22 cellular contexts compared by ENCODE assay signal in the genomic region with DNA sequence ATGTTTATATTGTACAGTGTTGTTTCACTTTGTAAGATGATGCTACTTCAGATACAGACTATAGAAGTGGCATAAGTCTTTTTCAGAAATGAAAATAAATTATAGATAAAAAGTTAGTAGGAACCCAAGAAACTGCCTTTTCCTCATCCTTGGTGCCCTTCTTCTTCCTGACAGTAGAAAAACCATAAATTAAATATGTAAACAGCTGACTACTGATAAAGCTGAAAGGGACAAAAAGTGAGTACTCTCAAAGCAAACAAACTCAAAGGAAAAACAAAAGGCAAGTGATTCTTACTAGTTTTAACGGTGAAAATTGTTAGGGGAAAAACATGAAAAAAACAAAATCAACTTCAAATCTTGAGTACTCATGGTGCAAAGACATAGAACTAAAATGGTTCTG. TPM values are rescaled to one million over a fixed set of nuclear protein-coding genes. Genes with fewer than 3 reads are reported as not detected.
DNase-seq lines count a peak whose midpoint lies in the region; ATAC-seq and TF ChIP-seq lines count a peak whose summit lies in the region.
"Had no signal": no experiment of that assay in that cellular context is flagged by ENCODE, and none has a peak within 500 bp of the region (broad histone marks: within the 10 kb centered on the region; RNA-seq: fewer than 3 reads in every experiment).

No MANE protein-coding gene starts in this region.

- H3K4me3 Mint-ChIP-seq in activated naive CD8-positive, alpha-beta T cell, result peak overlapping the region; percentile 38
- no peak overlapping the region for H3K4me3 Mint-ChIP-seq in activated naive CD8-positive, alpha-beta T cell treated with anti-CD3 and anti-CD28 coated beads for 36 hours
- H3K4me3 Mint-ChIP-seq in activated naive CD8-positive, alpha-beta T cell treated with anti-CD3 and anti-CD28 coated beads, Interleukin-2, amount 50 U/mL, for 24 hours, result peak overlapping the region; percentile 49
- peak overlapping the region; percentile 94 for H3K4me3 Mint-ChIP-seq in stimulated activated effector memory CD8-positive, alpha-beta T cell treated with anti-CD3 and anti-CD28 coated beads, Interleukin-12 subunit alpha, Interleukin-12 subunit beta, amount 100 ng/mL, for 72 hours

- no peaks in the 10 kb centered on the region for H3F3A ChIP-seq in Loucy (ENCODE audit: low read depth)

- H3K9me3 Mint-ChIP-seq in activated naive CD8-positive, alpha-beta T cell (ENCODE audit: low read depth), result no peaks in the 10 kb centered on the region
- no peaks in the 10 kb centered on the region for H3K9me3 Mint-ChIP-seq in activated naive CD8-positive, alpha-beta T cell treated with anti-CD3 and anti-CD28 coated beads for 36 hours
- no peaks in the 10 kb centered on the region for H3K9me3 Mint-ChIP-seq in activated naive CD8-positive, alpha-beta T cell treated with anti-CD3 and anti-CD28 coated beads, Interleukin-2, amount 50 U/mL, for 24 hours
- H3K9me3 Mint-ChIP-seq in stimulated activated effector memory CD8-positive, alpha-beta T cell treated with anti-CD3 and anti-CD28 coated beads, Interleukin-12 subunit alpha, Interleukin-12 subunit beta, amount 100 ng/mL, for 72 hours, result no peaks in the 10 kb centered on the region
- H3K9me3 Mint-ChIP-seq: activated T-helper 2 cell treated with anti-CD3 and anti-CD28 coated beads, Interferon-gamma antibody, Interleukin-2, Interleukin-4, amounts not matched to agents 10 μg/mL and 5 μg/mL and 100 μg/mL, durations not matched to agents 14 hours and 24 hours and 36 hours; naive thymus-derived CD4-positive, alpha-beta T cell had no signal

- TF ChIP-seq CTCF in Loucy (conservative IDR thresholded peaks at IDR 0.05; ENCODE audit: low read length), result no peak

- no peaks in the 10 kb centered on the region for H3K36me3 ChIP-seq in Loucy (ENCODE audit: insufficient read depth, low read length)
- H3K36me3 ChIP-seq: pancreas, stomach had no signal

- no peak for DNase-seq in activated naive CD8-positive, alpha-beta T cell treated with anti-CD3 and anti-CD28 coated beads for 36 hours
- no peak for DNase-seq in activated naive CD8-positive, alpha-beta T cell treated with anti-CD3 and anti-CD28 coated beads, Interleukin-2, amount 50 U/mL, for 24 hours
- no peak for DNase-seq in stimulated activated effector memory CD8-positive, alpha-beta T cell treated with anti-CD3 and anti-CD28 coated beads, Interleukin-12 subunit alpha, Interleukin-12 subunit beta, amount 100 ng/mL, for 72 hours (ENCODE audit: low spot score in 2 of 2)
- no peak for DNase-seq in AG20443 (ENCODE audit: low spot score)
- DNase-seq: ACHN; activated CD4-positive, alpha-beta T cell treated with anti-CD3 and anti-CD28 coated beads for 48 hours; body of pancreas; GOT3; naive thymus-derived CD4-positive, alpha-beta T cell; NCI-H2171 treated with DMSO at 0.1 percent for 48 hours; NCI-H69; pancreas; right cardiac atrium; SHP77 treated with DMSO at 0.1 percent for 48 hours; stomach; trophoblast cell had no signal

- H3K9me3 ChIP-seq in Loucy (ENCODE audit: insufficient read depth, low read depth, low read length), result no peaks in the 10 kb centered on the region
- H3K9me3 ChIP-seq: body of pancreas, pancreas, stomach had no signal

- ATAC-seq in activated naive CD8-positive, alpha-beta T cell treated with anti-CD3 and anti-CD28 coated beads, Interleukin-2, amount 50 U/mL, for 24 hours, result no peak
- ATAC-seq in stimulated activated effector memory CD8-positive, alpha-beta T cell treated with anti-CD3 and anti-CD28 coated beads, Interleukin-12 subunit alpha, Interleukin-12 subunit beta, amount 100 ng/mL, for 72 hours, result no peak
- ATAC-seq in HG03378 (IDR thresholded peaks at IDR 0.05; ENCODE audit: unreplicated experiment) (no peak), GM18517 (IDR thresholded peaks at IDR 0.05; ENCODE audit: unreplicated experiment) (no peak)
- ATAC-seq: body of pancreas; naive thymus-derived CD4-positive, alpha-beta T cell; pancreas; right cardiac atrium had no signal

- H2AFZ ChIP-seq in Loucy (ENCODE audit: low read length), result no peak overlapping the region

- peak overlapping the region; percentile 79 for H3K9ac ChIP-seq in Loucy (ENCODE audit: low read depth, low read length, poor library complexity, severe bottlenecking)

- no peaks in the 10 kb centered on the region for H3K27me3 ChIP-seq in Loucy (ENCODE audit: insufficient read depth, low read length, poor library complexity, severe bottlenecking)
- H3K27me3 ChIP-seq: body of pancreas, pancreas, stomach had no signal

- peak overlapping the region; percentile 89 for H3K4me2 ChIP-seq in Loucy (ENCODE audit: low read depth, low read length, poor library complexity, severe bottlenecking)

- peaks cover 52% of the 10 kb centered on the region for H3K4me1 ChIP-seq in Loucy (ENCODE audit: insufficient read depth, low read length, poor library complexity, severe bottlenecking)

- H3K4me1 Mint-ChIP-seq in activated naive CD8-positive, alpha-beta T cell (ENCODE audit: low read depth), result peaks cover 66% of the 10 kb centered on the region
- H3K4me1 Mint-ChIP-seq in activated naive CD8-positive, alpha-beta T cell treated with anti-CD3 and anti-CD28 coated beads for 36 hours, result peaks cover 57% of the 10 kb centered on the region
- H3K4me1 Mint-ChIP-seq in activated naive CD8-positive, alpha-beta T cell treated with anti-CD3 and anti-CD28 coated beads, Interleukin-2, amount 50 U/mL, for 24 hours, result peaks cover 54% of the 10 kb centered on the region
- H3K4me1 Mint-ChIP-seq in stimulated activated effector memory CD8-positive, alpha-beta T cell treated with anti-CD3 and anti-CD28 coated beads, Interleukin-12 subunit alpha, Interleukin-12 subunit beta, amount 100 ng/mL, for 72 hours, result peaks cover 33% of the 10 kb centered on the region

- H3K79me2 ChIP-seq in Loucy (ENCODE audit: insufficient read depth, low read length), result peaks cover 55% of the 10 kb centered on the region

- peaks cover 4% of the 10 kb centered on the region for H3K36me3 Mint-ChIP-seq in activated naive CD8-positive, alpha-beta T cell
- H3K36me3 Mint-ChIP-seq in activated naive CD8-positive, alpha-beta T cell treated with anti-CD3 and anti-CD28 coated beads for 36 hours, result peaks cover 34% of the 10 kb centered on the region
- peaks cover 32% of the 10 kb centered on the region for H3K36me3 Mint-ChIP-seq in activated naive CD8-positive, alpha-beta T cell treated with anti-CD3 and anti-CD28 coated beads, Interleukin-2, amount 50 U/mL, for 24 hours (ENCODE audit: low read depth)
- peaks cover 14% of the 10 kb centered on the region for H3K36me3 Mint-ChIP-seq in stimulated activated effector memory CD8-positive, alpha-beta T cell treated with anti-CD3 and anti-CD28 coated beads, Interleukin-12 subunit alpha, Interleukin-12 subunit beta, amount 100 ng/mL, for 72 hours

- no peaks in the 10 kb centered on the region for H3K27me3 Mint-ChIP-seq in activated naive CD8-positive, alpha-beta T cell
- H3K27me3 Mint-ChIP-seq in activated naive CD8-positive, alpha-beta T cell treated with anti-CD3 and anti-CD28 coated beads for 36 hours, result no peaks in the 10 kb centered on the region
- no peaks in the 10 kb centered on the region for H3K27me3 Mint-ChIP-seq in activated naive CD8-positive, alpha-beta T cell treated with anti-CD3 and anti-CD28 coated beads, Interleukin-2, amount 50 U/mL, for 24 hours
- H3K27me3 Mint-ChIP-seq: naive thymus-derived CD4-positive, alpha-beta T cell had no signal

- peaks cover 38% of the 10 kb centered on the region for H4K20me1 ChIP-seq in Loucy (ENCODE audit: insufficient read depth, low read length, poor library complexity, severe bottlenecking)

- H3K9me2 ChIP-seq in Loucy (replicated peaks; ENCODE audit: low read depth, low read length), result no peaks in the 10 kb centered on the region

- no peak overlapping the region for H3K27ac Mint-ChIP-seq in activated naive CD8-positive, alpha-beta T cell
- no peak overlapping the region for H3K27ac Mint-ChIP-seq in activated naive CD8-positive, alpha-beta T cell treated with anti-CD3 and anti-CD28 coated beads for 36 hours
- no peak overlapping the region for H3K27ac Mint-ChIP-seq in activated naive CD8-positive, alpha-beta T cell treated with anti-CD3 and anti-CD28 coated beads, Interleukin-2, amount 50 U/mL, for 24 hours
- H3K27ac Mint-ChIP-seq in stimulated activated effector memory CD8-positive, alpha-beta T cell treated with anti-CD3 and anti-CD28 coated beads, Interleukin-12 subunit alpha, Interleukin-12 subunit beta, amount 100 ng/mL, for 72 hours, result no peak overlapping the region
- H3K27ac Mint-ChIP-seq: activated T-helper 2 cell treated with anti-CD3 and anti-CD28 coated beads, Interferon-gamma antibody, Interleukin-2, Interleukin-4, amounts not matched to agents 10 μg/mL and 5 μg/mL and 100 μg/mL, durations not matched to agents 14 hours and 24 hours and 36 hours had no signal

- H3K4me3 ChIP-seq in Loucy (ENCODE audit: low read length, poor library complexity, severe bottlenecking), result peak overlapping the region; percentile 83
- H3K4me3 ChIP-seq: body of pancreas, pancreas, stomach had no signal

RNA-seq across cellular contexts. Expression of a gene that starts 8.6 kb away (rescaled TPM):
- under 1 TPM in 1 of 2 experiments, not detected in 1; 0.16 TPM for total RNA-seq in activated naive CD8-positive, alpha-beta T cell treated with anti-CD3 and anti-CD28 coated beads for 36 hours
- total RNA-seq: activated T-helper 2 cell treated with anti-CD3 and anti-CD28 coated beads, Interferon-gamma antibody, Interleukin-2, Interleukin-4, amounts not matched to agents 10 μg/mL and 5 μg/mL and 100 μg/mL, durations not matched to agents 14 hours and 24 hours and 36 hours; body of pancreas; fibroblast of lung; stomach had no signal
